In genomic region chr12:120795441-120796178, GRCh38 we compare ENCODE assay signal across 30 cellular contexts.
"Had no signal": no experiment of that assay in that cellular context is flagged by ENCODE, and none has a peak within 500 bp of the region (broad histone marks: within the 10 kb centered on the region; RNA-seq: fewer than 3 reads in every experiment).

No MANE protein-coding gene starts in this region.

- H3K27me3 Mint-ChIP-seq: activated CD4-positive, alpha-beta memory T cell treated with anti-CD3 and anti-CD28 coated beads for 36 hours; activated CD4-positive, alpha-beta T cell treated with anti-CD3 and anti-CD28 coated beads, Interleukin-2, amount 10 ng/mL, durations not matched to agents 24 days and 14 days; stimulated activated naive CD8-positive, alpha-beta T cell treated with anti-CD3 and anti-CD28 coated beads, Interleukin-15, amount 100 ng/mL, for 72 hours had no signal

- H3K27ac Mint-ChIP-seq: activated CD4-positive, alpha-beta memory T cell treated with anti-CD3 and anti-CD28 coated beads for 36 hours; activated CD4-positive, alpha-beta T cell treated with anti-CD3 and anti-CD28 coated beads, Interleukin-2, amount 10 ng/mL, durations not matched to agents 24 days and 14 days; activated T-helper 1 cell treated with anti-CD3 and anti-CD28 coated beads, Interleukin-12 subunit alpha, Interleukin-12 subunit beta, Interleukin-2, Interleukin-4 antibody, amounts not matched to agents 30 ng/mL and 10 ng/mL and 1 ng/mL, durations not matched to agents 14 hours and 24 hours and 36 hours; nephron progenitor cell; stimulated activated naive CD8-positive, alpha-beta T cell treated with anti-CD3 and anti-CD28 coated beads, Interleukin-15, amount 100 ng/mL, for 72 hours had no signal

- FAIRE-seq: colon, endothelial cell of umbilical vein, keratinocyte, TTC549 had no signal

- H3K27ac ChIP-seq: body of pancreas, gastroesophageal sphincter, neutrophil, skin epidermis, upper lobe of left lung, vagina, WERI-Rb-1 had no signal

- H3K4me3 ChIP-seq: body of pancreas, gastroesophageal sphincter, skin epidermis, upper lobe of left lung, vagina had no signal

- H3K4me1 ChIP-seq: body of pancreas had no signal

- ATAC-seq: body of pancreas; gastroesophageal sphincter; left cardiac atrium; left ventricle myocardium superior; sciatic nerve; stimulated activated naive CD8-positive, alpha-beta T cell treated with anti-CD3 and anti-CD28 coated beads, Interleukin-15, amount 100 ng/mL, for 72 hours had no signal

- H3K4me3 Mint-ChIP-seq: activated CD4-positive, alpha-beta memory T cell treated with anti-CD3 and anti-CD28 coated beads for 36 hours; activated CD4-positive, alpha-beta T cell treated with anti-CD3 and anti-CD28 coated beads, Interleukin-2, amount 10 ng/mL, durations not matched to agents 24 days and 14 days; activated T-helper 1 cell treated with anti-CD3 and anti-CD28 coated beads, Interleukin-12 subunit alpha, Interleukin-12 subunit beta, Interleukin-2, Interleukin-4 antibody, amounts not matched to agents 30 ng/mL and 10 ng/mL and 1 ng/mL, durations not matched to agents 14 hours and 24 hours and 36 hours; nephron progenitor cell; stimulated activated naive CD8-positive, alpha-beta T cell treated with anti-CD3 and anti-CD28 coated beads, Interleukin-15, amount 100 ng/mL, for 72 hours had no signal

- H3K4me1 Mint-ChIP-seq: nephron progenitor cell had no signal

- H3K36me3 ChIP-seq: upper lobe of left lung, vagina had no signal

- H3K27me3 ChIP-seq: body of pancreas, gastroesophageal sphincter, neutrophil, upper lobe of left lung, vagina had no signal

- H3K9me3 ChIP-seq: body of pancreas, neutrophil, vagina had no signal

- DNase-seq: activated CD4-positive, alpha-beta memory T cell treated with anti-CD3 and anti-CD28 coated beads for 36 hours; activated CD4-positive, alpha-beta T cell treated with anti-CD3 and anti-CD28 coated beads, Interleukin-2, amount 10 ng/mL, durations not matched to agents 24 days and 14 days; activated CD4-positive, CD25-positive, alpha-beta regulatory T cell treated with anti-CD3 and anti-CD28 coated beads, Interleukin-2, amount 50 U/mL, for 72 hours; activated CD8-positive, alpha-beta memory T cell treated with anti-CD3 and anti-CD28 coated beads, Interleukin-2, amount 50 U/mL, for 4 hours; activated gamma-delta T cell; activated naive CD4-positive, alpha-beta T cell treated with anti-CD3 and anti-CD28 coated beads, Interleukin-2, amount 50 U/mL, for 16 hours; activated T-cell treated with anti-CD3 and anti-CD28 coated beads, Interleukin-2, amount 50 U/mL, for 1 hour; body of pancreas; effector CD8-positive, alpha-beta T cell; head of caudate nucleus; hippocampal formation; left cardiac atrium; left ventricle myocardium superior; nephron progenitor cell; stimulated activated CD4-positive, alpha-beta T cell treated with anti-CD3 and anti-CD28 coated beads, Interleukin-12 subunit alpha, Interleukin-12 subunit beta, amount 100 ng/mL, for 4 hours; stimulated activated CD4-positive, alpha-beta T cell treated with anti-CD3 and anti-CD28 coated beads, Interleukin-4, amount 100 ng/mL, for 1 hour; stimulated activated naive CD8-positive, alpha-beta T cell treated with anti-CD3 and anti-CD28 coated beads, Interleukin-15, amount 100 ng/mL, for 72 hours; substantia nigra; upper lobe of left lung; WERI-Rb-1 had no signal
